18 cellular contexts compared by ENCODE assay signal in genomic region chr2:58574873-58575272, GRCh38.
"Had no signal": no experiment of that assay in that cellular context is flagged by ENCODE, and none has a peak within 500 bp of the region (broad histone marks: within the 10 kb centered on the region; RNA-seq: fewer than 3 reads in every experiment).

No MANE protein-coding gene starts in this region.

- H3K36me3 Mint-ChIP-seq: naive thymus-derived CD4-positive, alpha-beta T cell had no signal

- H3K9me3 Mint-ChIP-seq: immature natural killer cell had no signal

- H3K27ac ChIP-seq: coronary artery, esophagus squamous epithelium, foreskin keratinocyte, left ventricle myocardium inferior, neutrophil, right atrium auricular region had no signal

- H3K4me3 ChIP-seq: coronary artery, esophagus squamous epithelium, left ventricle myocardium inferior, lung, right atrium auricular region had no signal

- FAIRE-seq: kidney, small intestine had no signal

- H3K27me3 ChIP-seq: esophagus squamous epithelium, foreskin keratinocyte, neutrophil, right atrium auricular region had no signal

- H3K36me3 ChIP-seq: esophagus squamous epithelium, left ventricle myocardium inferior, neutrophil, right atrium auricular region had no signal

- H3K27ac Mint-ChIP-seq: endodermal cell; immature natural killer cell; naive thymus-derived CD4-positive, alpha-beta T cell had no signal

- DNase-seq: effector CD4-positive, alpha-beta T cell; endodermal cell; esophagus squamous epithelium; immature natural killer cell; kidney; left cardiac atrium; left ventricle myocardium inferior; mesendoderm; naive thymus-derived CD4-positive, alpha-beta T cell; posterior cingulate gyrus; small intestine; stimulated activated CD4-positive, alpha-beta T cell treated with anti-CD3 and anti-CD28 coated beads, Interleukin-12 subunit alpha, Interleukin-12 subunit beta, amount 100 ng/mL, for 4 hours; stimulated activated naive CD4-positive, alpha-beta T cell treated with Interleukin-2 at 50 U/mL for 16 hours had no signal

- H3K9me3 ChIP-seq: esophagus squamous epithelium, left ventricle myocardium inferior, neutrophil, right atrium auricular region had no signal

- H3K4me1 ChIP-seq: esophagus squamous epithelium, foreskin keratinocyte, left ventricle myocardium inferior, right atrium auricular region had no signal

- H3K4me3 Mint-ChIP-seq: endodermal cell; immature natural killer cell; naive thymus-derived CD4-positive, alpha-beta T cell had no signal
